34 cellular contexts compared by ENCODE assay signal in the genomic region with DNA sequence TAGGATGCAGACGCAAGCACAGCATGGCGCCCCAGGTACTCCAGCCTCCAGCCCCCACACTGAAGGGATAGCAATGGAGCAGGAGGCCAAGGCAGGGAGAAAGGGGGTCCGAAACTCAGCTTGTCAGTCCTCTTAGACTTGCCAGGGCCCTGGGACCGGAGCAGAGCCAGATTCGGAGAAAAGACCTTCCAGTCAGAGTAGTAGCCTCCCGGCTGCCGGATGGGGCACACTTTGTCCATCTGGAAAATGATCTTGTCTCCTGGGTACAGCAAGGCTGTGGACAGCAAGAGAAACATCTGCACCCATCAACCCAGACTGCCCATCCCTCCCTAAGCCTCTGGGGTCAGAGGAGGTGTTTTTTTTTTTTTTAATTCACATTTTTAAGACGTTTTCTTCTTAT. TPM values are rescaled to one million over a fixed set of nuclear protein-coding genes. Genes with fewer than 3 reads are reported as not detected.
"Had no signal": no experiment of that assay in that cellular context is flagged by ENCODE, and none has a peak within 500 bp of the region (broad histone marks: within the 10 kb centered on the region; RNA-seq: fewer than 3 reads in every experiment).

No MANE protein-coding gene starts in this region.

- H3K9me3 ChIP-seq: MG63, SJSA1, SK-N-SH had no signal

- H3K9ac ChIP-seq: SK-N-SH had no signal

- ATAC-seq: Panc1, Right ventricle myocardium inferior had no signal

- H3K27me3 ChIP-seq: MG63, SJSA1 had no signal

- H2AFZ ChIP-seq: PC-9 had no signal

- H3K27ac ChIP-seq: PC-9, RWPE1, SJSA1 had no signal

- H3K4me3 ChIP-seq: MG63, PC-9, SJSA1 had no signal

- H3K36me3 ChIP-seq: MG63, SJSA1 had no signal

- H3K4me2 ChIP-seq: PC-9, SK-N-SH had no signal

- DNase-seq: Kasumi-1, KBM-7, MG63, NCI-H1048, NCI-H1092 treated with DMSO at 0.1 percent for 48 hours, NCI-H1105 treated with DMSO at 0.1 percent for 48 hours, NCI-H1417 treated with DMSO at 0.1 percent for 48 hours, NCI-H146, NCI-H1694, NCI-H187, NCI-H1930, NCI-H2029 treated with DMSO at 0.1 percent for 48 hours, NCI-H2081 treated with DMSO at 0.1 percent for 48 hours, NCI-H2107, NCI-H2171, NCI-H226, NCI-H446 treated with DMSO at 0.1 percent for 48 hours, NCI-H510A, NCI-H524, NCI-H526, NCI-H69, NCI-H748 treated with DMSO at 0.1 percent for 48 hours, NCI-H82, PC-9, SHP77, SIG-M5, SK-N-SH, SW 1271 had no signal

RNA-seq across cellular contexts. Expression of a gene that starts 24.3 kb away (rescaled TPM):
- total RNA-seq: M059J, Right ventricle myocardium inferior, RPMI7951, SJSA1 had no signal
